21 cellular contexts compared by ENCODE assay signal in the genomic region with DNA sequence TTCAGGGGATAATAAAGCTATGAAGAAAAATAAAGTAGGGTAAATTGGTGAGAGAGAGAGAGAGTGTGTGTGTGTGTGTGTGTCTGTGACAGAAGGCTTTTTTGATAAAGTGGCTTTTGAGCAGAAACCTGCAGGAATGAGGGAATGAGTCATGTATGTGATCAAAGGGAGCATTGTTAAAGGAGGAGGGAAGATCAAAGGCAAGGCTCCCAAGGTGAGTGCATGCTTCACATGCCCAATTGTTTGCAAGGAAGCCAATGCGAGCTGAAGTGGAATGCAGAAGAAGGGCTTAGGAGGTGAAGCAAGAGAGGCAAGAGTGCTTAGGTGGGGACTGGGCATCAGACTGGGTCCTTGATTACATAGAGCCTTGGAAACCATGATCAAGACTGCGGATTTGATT.
DNase-seq lines count a peak whose midpoint lies in the region; ATAC-seq and TF ChIP-seq lines count a peak whose summit lies in the region.
"Had no signal": no experiment of that assay in that cellular context is flagged by ENCODE, and none has a peak within 500 bp of the region (broad histone marks: within the 10 kb centered on the region; RNA-seq: fewer than 3 reads in every experiment).

No MANE protein-coding gene starts in this region.

- H3K4me1 ChIP-seq in Caco-2 = peaks cover 29% of the 10 kb centered on the region
- no peaks in the 10 kb centered on the region for H3K4me1 ChIP-seq in foreskin keratinocyte
- H3K4me1 ChIP-seq in lung (ENCODE audit: control insufficient read depth in 2 of 2, insufficient read depth in 2 of 2, low read length in 2 of 2) = no peaks in the 10 kb centered on the region
- H3K4me1 ChIP-seq: psoas muscle had no signal

- no TSS peak for BruUV-seq in Caco-2 (replicated peaks; lab: Mats Ljungman, UMichigan)

- DNase-seq in Caco-2 (peak; percentile 82 to 88), HT-29 (ENCODE audit: low spot score) (peak; percentile 74), foreskin keratinocyte (peak; percentile 16 to 32), lung (ENCODE audit: low spot score) (peak; percentile 52), inferior parietal cortex (ENCODE audit: extremely low spot score) (no peak), activated gamma-delta T cell treated with Interleukin-2 at 50 U/mL for 16 hours (no peak)
- no peak for DNase-seq in activated CD4-positive, alpha-beta T cell treated with anti-CD3 and anti-CD28 coated beads, Interleukin-2, amount 10 ng/mL, durations not matched to agents 24 days and 14 days
- DNase-seq in stimulated activated CD4-positive, alpha-beta T cell treated with anti-CD3 and anti-CD28 coated beads, Interleukin-1b, Interleukin-23, amount 100 ng/mL, for 48 hours = no peak
- DNase-seq: activated CD4-positive, CD25-positive, alpha-beta regulatory T cell treated with anti-CD3 and anti-CD28 coated beads, Interleukin-2, amount 50 U/mL, for 72 hours; activated gamma-delta T cell; activated T-cell treated with anti-CD3 and anti-CD28 coated beads for 4 hours; CD4-positive, alpha-beta T cell; HCEC 1CT; KBM-7; mesenchymal stem cell; NCI-H146; NCI-H510A; psoas muscle; stimulated activated CD8-positive, alpha-beta memory T cell treated with anti-CD3 and anti-CD28 coated beads, Interleukin-4, amount 100 ng/mL, for 48 hours; stimulated activated naive CD8-positive, alpha-beta T cell treated with anti-CD3 and anti-CD28 coated beads, Interleukin-15, amount 100 ng/mL, for 72 hours had no signal

- peak; percentile 78 for ATAC-seq in foreskin keratinocyte
- peak; percentile 62 for ATAC-seq in lung (ENCODE audit: insufficient read depth, low FRiP score)
- ATAC-seq: psoas muscle; stimulated activated naive CD8-positive, alpha-beta T cell treated with anti-CD3 and anti-CD28 coated beads, Interleukin-15, amount 100 ng/mL, for 72 hours had no signal

- H3K36me3 Mint-ChIP-seq in Caco-2 (ENCODE audit: insufficient read depth, unreplicated experiment) = peaks cover 5% of the 10 kb centered on the region
- no peaks in the 10 kb centered on the region for H3K36me3 Mint-ChIP-seq in activated CD4-positive, alpha-beta T cell treated with anti-CD3 and anti-CD28 coated beads, Interleukin-2, amount 10 ng/mL, durations not matched to agents 24 days and 14 days (ENCODE audit: low read depth)

- H3K27ac ChIP-seq in foreskin keratinocyte (no peak overlapping the region), lung (ENCODE audit: low read depth in 1 of 2, low read length in 1 of 2) (no peak overlapping the region)
- H3K27ac ChIP-seq: psoas muscle had no signal

- TF ChIP-seq CTCF in Caco-2 (IDR thresholded peaks at IDR 0.05; ENCODE audit: insufficient read depth in 1 of 2, low read depth in 1 of 2, low read length in 1 of 2, severe bottlenecking in 1 of 2, unreplicated experiment in 1 of 2) (no peak), foreskin keratinocyte (conservative IDR thresholded peaks at IDR 0.05) (no peak), lung (IDR thresholded peaks at IDR 0.05; ENCODE audit: control extremely low read depth, extremely low read depth) (no peak)

- POLR2A ChIA-PET in Caco-2 (lab: Charles Lee) = no interaction called here

- intact Hi-C loops in Caco-2 (cut with micrococcal nuclease; ENCODE audit: unreplicated experiment) = loop anchor here (5.0 kb wide), 1 partner anchor 96 kb away; the partner anchor contains the start of gene DNAH6
- intact Hi-C loops in activated CD4-positive, alpha-beta T cell treated with anti-CD3 and anti-CD28 coated beads, Interleukin-2, amount 10 ng/mL, durations not matched to agents 24 days and 14 days (cut with micrococcal nuclease) = no loop called here

- H3K4me3 ChIP-seq in Caco-2 (ENCODE audit: low read depth, low read length) (no peak overlapping the region), lung (no peak overlapping the region)
- H3K4me3 ChIP-seq: psoas muscle had no signal

- H3K36me3 ChIP-seq in Caco-2 (ENCODE audit: control insufficient read depth, insufficient read depth, low read length) = no peaks in the 10 kb centered on the region
- no peaks in the 10 kb centered on the region for H3K36me3 ChIP-seq in lung (ENCODE audit: control insufficient read depth in 2 of 2, insufficient read depth in 2 of 2, low read length in 2 of 2)

- H3K4me3 Mint-ChIP-seq in Caco-2 (ENCODE audit: unreplicated experiment) = peak overlapping the region; percentile 0
- no peak overlapping the region for H3K4me3 Mint-ChIP-seq in activated CD4-positive, alpha-beta T cell treated with anti-CD3 and anti-CD28 coated beads, Interleukin-2, amount 10 ng/mL, durations not matched to agents 24 days and 14 days
- H3K4me3 Mint-ChIP-seq: CD4-positive, alpha-beta T cell; central memory CD8-positive, alpha-beta T cell; stimulated activated naive CD8-positive, alpha-beta T cell treated with anti-CD3 and anti-CD28 coated beads, Interleukin-15, amount 100 ng/mL, for 72 hours had no signal

- peak overlapping the region; percentile 70 for H3K27ac Mint-ChIP-seq in Caco-2 (ENCODE audit: unreplicated experiment)
- H3K27ac Mint-ChIP-seq in activated CD4-positive, alpha-beta T cell treated with anti-CD3 and anti-CD28 coated beads, Interleukin-2, amount 10 ng/mL, durations not matched to agents 24 days and 14 days = no peak overlapping the region
- H3K27ac Mint-ChIP-seq: CD4-positive, alpha-beta T cell; stimulated activated naive CD8-positive, alpha-beta T cell treated with anti-CD3 and anti-CD28 coated beads, Interleukin-15, amount 100 ng/mL, for 72 hours had no signal

- H3K9me3 ChIP-seq in Caco-2 = peaks cover 31% of the 10 kb centered on the region
- H3K9me3 ChIP-seq in lung (ENCODE audit: control insufficient read depth in 2 of 2, insufficient read depth in 1 of 2, low read length in 1 of 2) = peaks cover 2 to 3% of the 10 kb centered on the region in 2 donors
- H3K9me3 ChIP-seq: psoas muscle had no signal

- H3K4me1 Mint-ChIP-seq in Caco-2 (ENCODE audit: low read depth, unreplicated experiment) = peaks cover 28% of the 10 kb centered on the region
- peaks cover 4% of the 10 kb centered on the region for H3K4me1 Mint-ChIP-seq in activated CD4-positive, alpha-beta T cell treated with anti-CD3 and anti-CD28 coated beads, Interleukin-2, amount 10 ng/mL, durations not matched to agents 24 days and 14 days
- H3K4me1 Mint-ChIP-seq: central memory CD8-positive, alpha-beta T cell had no signal

- no peaks in the 10 kb centered on the region for H3K27me3 ChIP-seq in Caco-2 (replicated peaks; ENCODE audit: control insufficient read depth, insufficient read depth, low read length)
- H3K27me3 ChIP-seq in foreskin keratinocyte = no peaks in the 10 kb centered on the region
- no peaks in the 10 kb centered on the region for H3K27me3 ChIP-seq in lung (ENCODE audit: control insufficient read depth, insufficient read depth)

- H3K9me3 Mint-ChIP-seq in Caco-2 (ENCODE audit: unreplicated experiment) = peaks cover 51% of the 10 kb centered on the region
- H3K9me3 Mint-ChIP-seq in activated CD4-positive, alpha-beta T cell treated with anti-CD3 and anti-CD28 coated beads, Interleukin-2, amount 10 ng/mL, durations not matched to agents 24 days and 14 days = peaks cover 14% of the 10 kb centered on the region

- CTCF ChIA-PET in Caco-2 (lab: Charles Lee) = no interaction called here

- H3K27me3 Mint-ChIP-seq in Caco-2 (ENCODE audit: insufficient read depth, unreplicated experiment) = no peaks in the 10 kb centered on the region
- peaks cover 4% of the 10 kb centered on the region for H3K27me3 Mint-ChIP-seq in activated CD4-positive, alpha-beta T cell treated with anti-CD3 and anti-CD28 coated beads, Interleukin-2, amount 10 ng/mL, durations not matched to agents 24 days and 14 days
- H3K27me3 Mint-ChIP-seq: CD4-positive, alpha-beta T cell; central memory CD8-positive, alpha-beta T cell; stimulated activated naive CD8-positive, alpha-beta T cell treated with anti-CD3 and anti-CD28 coated beads, Interleukin-15, amount 100 ng/mL, for 72 hours had no signal

- 67 to 83% methylated on average over 2 of the region's 2 CpGs for WGBS in lung, 2 donors

Comparison
In these comparisons a context has a peak if more than half of its experiments do, and no peak if none do; other contexts are left out.
1. DNase-seq: peak in Caco-2 (2 of 2), HT-29 (single experiment), foreskin keratinocyte (2 of 2) and lung (single experiment); none in inferior parietal cortex (single experiment), activated CD4-positive, alpha-beta T cell treated with anti-CD3 and anti-CD28 coated beads, Interleukin-2, amount 10 ng/mL, durations not matched to agents 24 days and 14 days (single experiment), activated gamma-delta T cell treated with Interleukin-2 at 50 U/mL for 16 hours (single experiment) and stimulated activated CD4-positive, alpha-beta T cell treated with anti-CD3 and anti-CD28 coated beads, Interleukin-1b, Interleukin-23, amount 100 ng/mL, for 48 hours (single experiment).